8 cellular contexts compared by ENCODE assay signal in the genomic region with DNA sequence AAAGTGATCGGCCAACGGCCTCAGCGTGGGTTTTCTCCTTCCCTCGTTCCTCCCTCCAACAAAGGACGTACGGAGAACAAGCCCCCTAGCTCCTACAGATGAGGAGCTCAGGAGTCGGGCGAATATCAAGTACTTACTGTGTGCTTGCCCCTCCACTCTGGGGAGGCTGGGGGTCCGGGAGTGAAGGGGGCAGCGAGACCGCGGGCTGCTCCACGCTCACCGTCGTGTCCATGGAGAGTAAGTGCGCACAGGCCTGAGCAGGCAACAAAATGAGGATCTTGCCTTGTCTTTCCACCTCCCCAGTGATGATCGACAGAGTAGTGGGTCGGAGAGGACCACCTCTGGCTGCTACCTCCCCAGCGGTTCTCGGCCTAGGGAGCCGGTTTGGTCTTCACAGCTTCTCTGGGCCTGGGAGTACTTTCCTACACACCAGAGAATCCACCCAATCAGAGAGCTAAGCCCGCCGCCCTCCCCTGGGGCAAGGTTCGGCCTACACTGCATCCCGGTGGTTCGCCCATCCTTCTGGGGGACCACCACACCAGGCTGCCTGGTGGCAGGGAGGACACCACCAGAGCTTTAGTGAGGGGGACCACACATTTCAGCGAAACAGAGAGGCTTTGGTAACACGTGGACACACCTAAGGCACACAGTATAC. TPM values are rescaled to one million over a fixed set of nuclear protein-coding genes. Genes with fewer than 3 reads are reported as not detected.
DNase-seq lines count a peak whose midpoint lies in the region; ATAC-seq, FAIRE-seq and TF ChIP-seq lines count a peak whose summit lies in the region.

No MANE protein-coding gene starts in this region.

- H3K36me3 ChIP-seq in liver (ENCODE audit: control insufficient read depth in 4 of 4, insufficient read depth in 3 of 4, low read depth in 1 of 4, low read length in 3 of 4) (no peaks in the 10 kb centered on the region), HepG2 (replicated peaks in 1 of 2; ENCODE audit: control insufficient read depth in 1 of 2, insufficient read depth in 2 of 2, low read length in 2 of 2) (no peaks in the 10 kb centered on the region), ectodermal cell (ENCODE audit: control insufficient read depth, insufficient read depth, low read length) (no peaks in the 10 kb centered on the region), vagina (no peaks in the 10 kb centered on the region)

- FAIRE-seq in HepG2 (lab: Jason Lieb, UNC) = no peak

- peak overlapping the region; percentile 33 to 92 (median 75) for H3K4me3 ChIP-seq in liver (ENCODE audit: low read depth in 1 of 3, low read length in 3 of 3)
- H3K4me3 ChIP-seq in HepG2 (replicated peaks in 1 of 3; ENCODE audit: insufficient read depth in 1 of 3, low read depth in 2 of 3, low read length in 3 of 3) = no peak overlapping the region
- peak overlapping the region; percentile 54 for H3K4me3 ChIP-seq in ectodermal cell (ENCODE audit: insufficient read depth, low read depth, low read length)
- peak overlapping the region; percentile 71 to 82 for H3K4me3 ChIP-seq in vagina

- TF ChIP-seq CTCF in liver (IDR thresholded peaks at IDR 0.05; ENCODE audit: low read depth, low read length, missing input control) = no peak
- TF ChIP-seq CTCF in HepG2 (CRISPR knock-in tag; IDR thresholded peaks at IDR 0.05) = no peak
- no peak for TF ChIP-seq CTCF in vagina (IDR thresholded peaks at IDR 0.05)

- H3K27me3 ChIP-seq in liver (ENCODE audit: control insufficient read depth in 4 of 4, insufficient read depth in 4 of 4, low read length in 3 of 4) (no peaks in the 10 kb centered on the region), HepG2 (ENCODE audit: control insufficient read depth in 1 of 2, insufficient read depth in 2 of 2, low read length in 2 of 2) (no peaks in the 10 kb centered on the region; a peak in 1 of 5 replicates), ectodermal cell (ENCODE audit: control insufficient read depth, insufficient read depth, low read length, poor library complexity, severe bottlenecking) (peaks cover 33% of the 10 kb centered on the region), vagina (no peaks in the 10 kb centered on the region)

- peaks cover 9 to 29% (median 16%) of the 10 kb centered on the region in 3 donors for H3K4me1 Mint-ChIP-seq in naive B cell

- intact Hi-C loops in HepG2 (cut with micrococcal nuclease; ENCODE audit: unreplicated experiment) (no loop called here), vagina (cut with DNase I) (no loop called here)

- H3K4me2 ChIP-seq in HepG2 (ENCODE audit: low read depth, low read length) = no peak overlapping the region

- H3K9me3 Mint-ChIP-seq in naive B cell = peaks cover 0 to 28% (median 22%) of the 10 kb centered on the region in 7 donors

- no peak for ATAC-seq in HepG2
- ATAC-seq in naive B cell (ENCODE audit: low read depth in 2 of 2) = no peak

- 86% methylated on average over 28 of the region's 28 CpGs for whole genome bisulfite sequencing in liver
- WGBS in HepG2 (ENCODE audit: low lambda C conversion rate) = 74% methylated on average over 20 of the region's 28 CpGs
- 87 to 89% methylated on average over 28 of the region's 28 CpGs for WGBS in ectodermal cell, 2 experiments

- H3K9me3 ChIP-seq in liver (ENCODE audit: control insufficient read depth in 4 of 4, low read length in 3 of 4) (peaks cover 0 to 2% (median 0%) of the 10 kb centered on the region in 4 donors), HepG2 (ENCODE audit: low read length) (peaks cover 17% of the 10 kb centered on the region), ectodermal cell (ENCODE audit: control insufficient read depth, low read length) (no peaks in the 10 kb centered on the region), vagina (peaks cover 3% of the 10 kb centered on the region)

- H3K9ac ChIP-seq in liver (ENCODE audit: low read depth in 1 of 2, low read length in 2 of 2) (no peak overlapping the region), HepG2 (ENCODE audit: insufficient read depth, low read depth, low read length) (no peak overlapping the region)

- TF ChIP-seq POLR2A in HepG2 (IDR thresholded peaks at IDR 0.05; ENCODE audit: insufficient read depth in 1 of 2, low read depth in 2 of 2, low read length in 2 of 2) (no peak), vagina (IDR thresholded peaks at IDR 0.05) (no peak)

- TF ChIP-seq RAD21 in liver (IDR thresholded peaks at IDR 0.05) (no peak), HepG2 (CRISPR knock-in tag; IDR thresholded peaks at IDR 0.05) (no peak)

- no peak overlapping the region for H2AFZ ChIP-seq in HepG2 (ENCODE audit: low read length)

- no peaks in the 10 kb centered on the region for H4K20me1 ChIP-seq in HepG2 (ENCODE audit: insufficient read depth, low read length)

- TF ChIP-seq EP300 in HepG2 (IDR thresholded peaks at IDR 0.05; ENCODE audit: low read depth in 2 of 2, low read length in 2 of 2) (no peak), HepG2 (CRISPR knock-in tag; IDR thresholded peaks at IDR 0.05; ENCODE audit: borderline replicate concordance) (no peak)

- CTCF ChIA-PET in HepG2 (lab: Yijun Ruan, JAX; ENCODE audit: low intra/inter-chr PET ratio, low total read pairs) = no interaction called here

- BruUV-seq in HepG2 (replicated peaks; lab: Mats Ljungman, UMichigan) = no TSS peak

- peak overlapping the region; percentile 82 to 94 (median 90) for H3K4me3 Mint-ChIP-seq in naive B cell

- in situ Hi-C loops in HepG2 (cut with HindIII; ENCODE audit: extremely low pct_ligation_motif_present, low pct_unique_long_range_greater_than_20kb) = no loop called here

- no peaks in the 10 kb centered on the region for H3K79me2 ChIP-seq in HepG2 (ENCODE audit: insufficient read depth, low read length)

- no peaks in the 10 kb centered on the region for H3K27me3 Mint-ChIP-seq in naive B cell

- H3K36me3 Mint-ChIP-seq in naive B cell = peaks cover 8 to 20% of the 10 kb centered on the region in 2 donors

- DNase-seq in HepG2 (ENCODE audit: low spot score) (no peak), naive B cell (no peak), vagina (ENCODE audit: extremely low spot score in 2 of 2) (no peak), SIG-M5 treated with dmso at 0.1 percent for 504 hours (lab: John Stamatoyannopoulos, UW; ENCODE audit: unreplicated experiment) (no peak), kidney tubule cell (ENCODE audit: low spot score) (no peak), NCI-H82 treated with DMSO at 0.1 percent for 48 hours (lab: John Stamatoyannopoulos, UW; ENCODE audit: unreplicated experiment) (no peak)

- H3K4me1 ChIP-seq in liver (ENCODE audit: control insufficient read depth in 4 of 4, insufficient read depth in 4 of 4, low read length in 3 of 4) (peaks cover 5 to 13% (median 9%) of the 10 kb centered on the region in 4 donors), HepG2 (ENCODE audit: insufficient read depth, low read length) (no peaks in the 10 kb centered on the region), ectodermal cell (ENCODE audit: control insufficient read depth, insufficient read depth, low read length) (peaks cover 5% of the 10 kb centered on the region), vagina (peaks cover 26% of the 10 kb centered on the region)

- H3K27ac Mint-ChIP-seq in naive B cell = peak overlapping the region; percentile 60 to 90 (median 70)

- H3K27ac ChIP-seq in liver (ENCODE audit: low read depth in 1 of 2, low read length in 2 of 2) (peak overlapping the region in 1 of 2 donors; percentile 82), HepG2 (ENCODE audit: extremely low read length, insufficient read depth, low read length) (no peak overlapping the region), ectodermal cell (ENCODE audit: insufficient read depth, low read depth, low read length, poor library complexity, severe bottlenecking) (no peak overlapping the region), vagina (peak overlapping the region; percentile 82)

- POLR2A ChIA-PET in HepG2 (lab: Yijun Ruan, JAX) = no interaction called here

RNA-seq across cellular contexts. Expression of a gene that starts 0.6 kb away (rescaled TPM):
- total RNA-seq in liver = 10 to 100 TPM; 12.4 to 40.0 TPM
- polyA plus RNA-seq in liver = 1 to 10 TPM; 2.9 to 8.1 TPM
- 0.13 and 0.67 TPM in 2 replicates for total RNA-seq in HepG2 (2016; rRNA removed; fragmentation: Illumina TruSeq; extraction: Trizol)
- 0.26 TPM in 1 of 2 replicates, not detected in the other for total RNA-seq in HepG2 (2016; cell fraction: cytosol; rRNA removed; fragmentation: Illumina TruSeq; extraction: Trizol; ENCODE audit: low read depth)
- total RNA-seq in HepG2 (2016; cell fraction: insoluble cytoplasmic fraction; rRNA removed; fragmentation: Illumina TruSeq; extraction: Trizol) = 0.11 and 0.52 TPM in 2 replicates
- total RNA-seq in HepG2 (2016; cell fraction: membrane; rRNA removed; fragmentation: Illumina TruSeq; extraction: Trizol) = 0.14 and 0.34 TPM in 2 replicates
- total RNA-seq in HepG2 (2016; cell fraction: nucleus; rRNA removed; fragmentation: Illumina TruSeq; extraction: Trizol) = 0.19 and 1.2 TPM in 2 replicates
- polyA plus RNA-seq in HepG2 (2011; rRNA removed) = 0.32 and 0.33 TPM in 2 replicates
- polyA plus RNA-seq in HepG2 (2011; cell fraction: cytosol; rRNA removed) = 0.11 and 0.22 TPM in 2 replicates
- polyA plus RNA-seq in HepG2 (2011; cell fraction: nucleus; rRNA removed) = 0.78 and 1.3 TPM in 2 replicates
- 0.68 and 1.0 TPM in 2 replicates for polyA plus RNA-seq in HepG2 (2012)
- polyA plus RNA-seq in HepG2 (2016; cell fraction: cytosol; fragmentation: Illumina TruSeq; extraction: Trizol; ENCODE audit: low read depth) = not detected in 2 replicates
- polyA plus RNA-seq in HepG2 (2016; cell fraction: insoluble cytoplasmic fraction; fragmentation: Illumina TruSeq; extraction: Trizol; ENCODE audit: low read depth) = 0.15 and 0.17 TPM in 2 replicates
- polyA plus RNA-seq in HepG2 (2016; cell fraction: membrane; fragmentation: Illumina TruSeq; extraction: Trizol; ENCODE audit: low read depth) = not detected in 2 replicates
- 0.15 and 0.17 TPM in 2 replicates for polyA plus RNA-seq in HepG2 (2016; cell fraction: nucleus; fragmentation: Illumina TruSeq; extraction: Trizol; ENCODE audit: insufficient read depth, low read depth)
- 0.28 and 10.7 TPM in 2 replicates for polyA minus RNA-seq in HepG2 (2011; rRNA and poly(A)+ RNA removed; ENCODE audit: low replicate concordance)
- 0.26 and 0.79 TPM in 2 replicates for polyA minus RNA-seq in HepG2 (2011; cell fraction: cytosol; rRNA and poly(A)+ RNA removed)
- 1.6 and 3.0 TPM in 2 replicates for polyA minus RNA-seq in HepG2 (2011; cell fraction: nucleus; rRNA and poly(A)+ RNA removed)
- polyA plus RNA-seq in ectodermal cell (2013, experiment 1 of 4) = 7.4 TPM
- polyA plus RNA-seq in ectodermal cell (2013, experiment 2 of 4) = 9.9 TPM
- 7.4 TPM for polyA plus RNA-seq in ectodermal cell (2013, experiment 3 of 4)
- 9.2 TPM for polyA plus RNA-seq in ectodermal cell (2013, experiment 4 of 4)
- 10 to 100 TPM in 5 of 6 donors, under 1 TPM in 1; 0.56 to 25.1 (median 20.4) TPM for polyA plus RNA-seq in naive B cell (ENCODE audit: low read depth in 6 of 6)
- total RNA-seq in vagina = 17.7 TPM

RNA-seq across cellular contexts. Expression of a gene that starts 47.5 kb away (rescaled TPM):
- total RNA-seq in liver (10 to 100 TPM in 1 of 2 donors, 1 to 10 TPM in 1; 9.0 to 11.8 TPM), HepG2 (2016; rRNA removed; fragmentation: Illumina TruSeq; extraction: Trizol) (23.0 and 28.1 TPM in 2 replicates), vagina (10.8 TPM)
- polyA plus RNA-seq in liver (1 to 10 TPM; 2.9 to 6.4 TPM), HepG2 (2011; rRNA removed) (9.1 and 10.7 TPM in 2 replicates), naive B cell (ENCODE audit: low read depth in 6 of 6) (10 to 100 TPM in 1 of 6 donors, 1 to 10 TPM in 5; 6.9 to 13.7 (median 7.4) TPM)
- total RNA-seq in HepG2 (2016; cell fraction: cytosol; rRNA removed; fragmentation: Illumina TruSeq; extraction: Trizol; ENCODE audit: low read depth) = 1.0 and 1.8 TPM in 2 replicates
- total RNA-seq in HepG2 (2016; cell fraction: insoluble cytoplasmic fraction; rRNA removed; fragmentation: Illumina TruSeq; extraction: Trizol) = 21.0 and 30.4 TPM in 2 replicates
- 8.2 and 8.3 TPM in 2 replicates for total RNA-seq in HepG2 (2016; cell fraction: membrane; rRNA removed; fragmentation: Illumina TruSeq; extraction: Trizol)
- total RNA-seq in HepG2 (2016; cell fraction: nucleus; rRNA removed; fragmentation: Illumina TruSeq; extraction: Trizol) = 37.0 and 41.5 TPM in 2 replicates
- 3.0 and 4.4 TPM in 2 replicates for polyA plus RNA-seq in HepG2 (2011; cell fraction: cytosol; rRNA removed)
- 18.8 and 26.0 TPM in 2 replicates for polyA plus RNA-seq in HepG2 (2011; cell fraction: nucleus; rRNA removed)
- polyA plus RNA-seq in HepG2 (2012) = 8.5 and 10.5 TPM in 2 replicates
- 0.43 and 0.65 TPM in 2 replicates for polyA plus RNA-seq in HepG2 (2016; cell fraction: cytosol; fragmentation: Illumina TruSeq; extraction: Trizol; ENCODE audit: low read depth)
- 13.9 and 14.5 TPM in 2 replicates for polyA plus RNA-seq in HepG2 (2016; cell fraction: insoluble cytoplasmic fraction; fragmentation: Illumina TruSeq; extraction: Trizol; ENCODE audit: low read depth)
- 3.0 and 4.0 TPM in 2 replicates for polyA plus RNA-seq in HepG2 (2016; cell fraction: membrane; fragmentation: Illumina TruSeq; extraction: Trizol; ENCODE audit: low read depth)
- polyA plus RNA-seq in HepG2 (2016; cell fraction: nucleus; fragmentation: Illumina TruSeq; extraction: Trizol; ENCODE audit: insufficient read depth, low read depth) = 41.8 and 49.3 TPM in 2 replicates
- polyA minus RNA-seq in HepG2 (2011; rRNA and poly(A)+ RNA removed; ENCODE audit: low replicate concordance) = 14.4 and 15.5 TPM in 2 replicates
- polyA minus RNA-seq in HepG2 (2011; cell fraction: cytosol; rRNA and poly(A)+ RNA removed) = 5.7 and 7.3 TPM in 2 replicates
- polyA minus RNA-seq in HepG2 (2011; cell fraction: nucleus; rRNA and poly(A)+ RNA removed) = 69.9 and 74.8 TPM in 2 replicates
- polyA plus RNA-seq in ectodermal cell (2013, experiment 1 of 4) = 27.4 TPM
- 26.8 TPM for polyA plus RNA-seq in ectodermal cell (2013, experiment 2 of 4)
- 21.5 TPM for polyA plus RNA-seq in ectodermal cell (2013, experiment 3 of 4)
- polyA plus RNA-seq in ectodermal cell (2013, experiment 4 of 4) = 21.3 TPM

RNA-seq across cellular contexts. Expression of a gene that starts 47.9 kb away (rescaled TPM):
- total RNA-seq in liver (10 to 100 TPM; 31.7 to 34.2 TPM), HepG2 (2016; rRNA removed; fragmentation: Illumina TruSeq; extraction: Trizol) (70.8 and 84.7 TPM in 2 replicates), vagina (61.6 TPM)
- polyA plus RNA-seq in liver (10 to 100 TPM in 1 of 2 donors, 1 to 10 TPM in 1; 9.4 to 13.3 TPM), HepG2 (2011; rRNA removed) (25.5 and 29.5 TPM in 2 replicates), naive B cell (ENCODE audit: low read depth in 6 of 6) (10 to 100 TPM; 24.4 to 39.9 (median 26.7) TPM)
- 13.0 and 16.7 TPM in 2 replicates for total RNA-seq in HepG2 (2016; cell fraction: cytosol; rRNA removed; fragmentation: Illumina TruSeq; extraction: Trizol; ENCODE audit: low read depth)
- total RNA-seq in HepG2 (2016; cell fraction: insoluble cytoplasmic fraction; rRNA removed; fragmentation: Illumina TruSeq; extraction: Trizol) = 75.1 and 87.2 TPM in 2 replicates
- total RNA-seq in HepG2 (2016; cell fraction: membrane; rRNA removed; fragmentation: Illumina TruSeq; extraction: Trizol) = 23.8 and 30.0 TPM in 2 replicates
- total RNA-seq in HepG2 (2016; cell fraction: nucleus; rRNA removed; fragmentation: Illumina TruSeq; extraction: Trizol) = 52.7 and 66.4 TPM in 2 replicates
- 16.4 and 20.2 TPM in 2 replicates for polyA plus RNA-seq in HepG2 (2011; cell fraction: cytosol; rRNA removed)
- 22.3 and 23.9 TPM in 2 replicates for polyA plus RNA-seq in HepG2 (2011; cell fraction: nucleus; rRNA removed)
- polyA plus RNA-seq in HepG2 (2012) = 16.5 and 26.8 TPM in 2 replicates
- polyA plus RNA-seq in HepG2 (2016; cell fraction: cytosol; fragmentation: Illumina TruSeq; extraction: Trizol; ENCODE audit: low read depth) = 5.0 and 6.5 TPM in 2 replicates
- 58.5 and 62.1 TPM in 2 replicates for polyA plus RNA-seq in HepG2 (2016; cell fraction: insoluble cytoplasmic fraction; fragmentation: Illumina TruSeq; extraction: Trizol; ENCODE audit: low read depth)
- polyA plus RNA-seq in HepG2 (2016; cell fraction: membrane; fragmentation: Illumina TruSeq; extraction: Trizol; ENCODE audit: low read depth) = 15.7 and 18.4 TPM in 2 replicates
- polyA plus RNA-seq in HepG2 (2016; cell fraction: nucleus; fragmentation: Illumina TruSeq; extraction: Trizol; ENCODE audit: insufficient read depth, low read depth) = 43.9 and 48.8 TPM in 2 replicates
- 46.1 and 69.8 TPM in 2 replicates for polyA minus RNA-seq in HepG2 (2011; rRNA and poly(A)+ RNA removed; ENCODE audit: low replicate concordance)
- 22.7 and 24.0 TPM in 2 replicates for polyA minus RNA-seq in HepG2 (2011; cell fraction: cytosol; rRNA and poly(A)+ RNA removed)
- 43.1 and 46.4 TPM in 2 replicates for polyA minus RNA-seq in HepG2 (2011; cell fraction: nucleus; rRNA and poly(A)+ RNA removed)
- 71.6 TPM for polyA plus RNA-seq in ectodermal cell (2013, experiment 1 of 4)
- 71.3 TPM for polyA plus RNA-seq in ectodermal cell (2013, experiment 2 of 4)
- polyA plus RNA-seq in ectodermal cell (2013, experiment 3 of 4) = 54.2 TPM
- 60.4 TPM for polyA plus RNA-seq in ectodermal cell (2013, experiment 4 of 4)

Comparison
In these comparisons a context has a peak if more than half of its experiments do, and no peak if none do; other contexts are left out.
1. H3K4me3 ChIP-seq: peak in liver (3 of 3), ectodermal cell (single experiment) and vagina (2 of 2); none in HepG2 (0 of 3).